ENCODE assay signal across 18 cellular contexts in the genomic region with DNA sequence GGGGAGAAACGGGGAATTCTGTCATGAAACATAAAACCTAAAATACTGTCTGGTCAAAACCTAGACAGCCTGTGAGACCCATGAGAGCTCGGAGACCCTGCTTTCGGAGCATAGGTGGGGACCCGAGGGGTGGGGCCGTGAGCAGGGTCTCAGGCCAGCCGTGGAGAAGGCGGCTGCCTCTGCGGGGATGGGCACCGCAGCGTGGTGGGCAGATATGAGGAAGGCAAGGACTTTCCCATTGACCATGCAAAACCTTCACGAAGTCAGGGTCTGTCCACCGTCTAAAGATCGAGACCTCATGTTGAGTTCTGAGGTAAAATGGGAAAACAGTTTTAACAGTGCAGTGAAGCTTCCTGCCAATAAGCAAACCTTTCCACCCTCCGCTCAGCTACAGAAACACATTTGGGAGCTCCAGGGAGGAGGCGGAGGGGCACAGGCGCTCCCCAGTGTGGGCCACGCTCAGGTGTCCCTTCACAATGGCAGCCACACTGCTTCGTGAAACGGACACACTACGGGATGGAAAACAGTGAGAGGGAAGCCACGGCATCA.
DNase-seq lines count a peak whose midpoint lies in the region; ATAC-seq, FAIRE-seq and TF ChIP-seq lines count a peak whose summit lies in the region.
"Had no signal": no experiment of that assay in that cellular context is flagged by ENCODE, and none has a peak within 500 bp of the region (broad histone marks: within the 10 kb centered on the region; RNA-seq: fewer than 3 reads in every experiment).

No MANE protein-coding gene starts in this region.

- ATAC-seq in aorta (ENCODE audit: low FRiP score): peak; percentile 33
- ATAC-seq in stimulated activated memory B cell treated with anti-CD40 and anti-IgM and Interleukin-4, amounts not matched to agents 10 μg/mL and 1 μg/mL and 100 μg/mL, for 72 hours: no peak
- ATAC-seq: activated CD8-positive, alpha-beta T cell treated with anti-CD3 and anti-CD28 coated beads, Interleukin-2, amount 10 ng/mL, durations not matched to agents 7 days and 5 days; stimulated activated naive CD8-positive, alpha-beta T cell treated with anti-CD3 and anti-CD28 coated beads, Interleukin-15, Interleukin-2, amounts not matched to agents 100 U/mL and 50 U/mL, for 24 hours had no signal

- H4K20me1 ChIP-seq in mammary epithelial cell (ENCODE audit: insufficient read depth, low read length): no peaks in the 10 kb centered on the region

- H3K4me3 ChIP-seq in mammary epithelial cell (replicated peaks in 1 of 3; ENCODE audit: insufficient read depth in 1 of 3, low read depth in 2 of 3, low read length in 3 of 3) (no peak overlapping the region), cardiac muscle cell (no peak overlapping the region), aorta (ENCODE audit: low read length in 2 of 2) (no peak overlapping the region)
- H3K4me3 ChIP-seq: left lung had no signal

- H3K9ac ChIP-seq in mammary epithelial cell (ENCODE audit: insufficient read depth, low read length): no peak overlapping the region
- H3K9ac ChIP-seq: parathyroid adenoma had no signal

- H3K27ac ChIP-seq in mammary epithelial cell (ENCODE audit: insufficient read depth, low read depth, low read length) (no peak overlapping the region), cardiac muscle cell (peak overlapping the region; percentile 83), aorta (ENCODE audit: low read depth in 1 of 2, low read length in 2 of 2) (peak overlapping the region; percentile 54 to 81)
- H3K27ac ChIP-seq: left lung, parathyroid adenoma had no signal

- H3K36me3 Mint-ChIP-seq in osteocyte (ENCODE audit: unreplicated experiment): peaks cover 4% of the 10 kb centered on the region
- no peaks in the 10 kb centered on the region for H3K36me3 Mint-ChIP-seq in stimulated activated memory B cell treated with anti-CD40 and anti-IgM and Interleukin-4, amounts not matched to agents 10 μg/mL and 1 μg/mL and 100 μg/mL, for 72 hours

- intact Hi-C loops in mammary epithelial cell (cut with micrococcal nuclease): no loop called here
- intact Hi-C loops in aorta (cut with DNase I): loop anchor here (5.0 to 10.0 kb wide), 5 partner anchors 35 to 290 kb away; no protein-coding TSS in a partner anchor

- peaks cover 45% of the 10 kb centered on the region for H3K4me1 Mint-ChIP-seq in osteocyte (ENCODE audit: unreplicated experiment)
- peaks cover 31% of the 10 kb centered on the region for H3K4me1 Mint-ChIP-seq in stimulated activated memory B cell treated with anti-CD40 and anti-IgM and Interleukin-4, amounts not matched to agents 10 μg/mL and 1 μg/mL and 100 μg/mL, for 72 hours

- peak overlapping the region; percentile 63 for H2AFZ ChIP-seq in mammary epithelial cell (ENCODE audit: low read depth, low read length)
- H2AFZ ChIP-seq: parathyroid adenoma had no signal

- peak overlapping the region; percentile 45 for H3K4me3 Mint-ChIP-seq in osteocyte (ENCODE audit: unreplicated experiment)
- H3K4me3 Mint-ChIP-seq in stimulated activated memory B cell treated with anti-CD40 and anti-IgM and Interleukin-4, amounts not matched to agents 10 μg/mL and 1 μg/mL and 100 μg/mL, for 72 hours: no peak overlapping the region
- H3K4me3 Mint-ChIP-seq: activated CD8-positive, alpha-beta T cell treated with anti-CD3 and anti-CD28 coated beads, Interleukin-2, amount 10 ng/mL, durations not matched to agents 7 days and 5 days had no signal

- no peaks in the 10 kb centered on the region for H3K79me2 ChIP-seq in mammary epithelial cell (ENCODE audit: insufficient read depth, low read length)
- H3K79me2 ChIP-seq: parathyroid adenoma had no signal

- CTCF ChIA-PET in mammary epithelial cell (lab: Charles Lee; ENCODE audit: low non-redundant PET): no interaction called here

- FAIRE-seq in H54 (lab: Jason Lieb, UNC): no peak

- peaks cover 5% of the 10 kb centered on the region for H3K4me1 ChIP-seq in mammary epithelial cell (ENCODE audit: insufficient read depth, low read length)
- peaks cover 40% of the 10 kb centered on the region for H3K4me1 ChIP-seq in cardiac muscle cell (ENCODE audit: low read depth)
- H3K4me1 ChIP-seq in aorta (ENCODE audit: control insufficient read depth in 1 of 2, insufficient read depth in 2 of 2, low read length in 2 of 2): peaks cover 1 to 6% of the 10 kb centered on the region in 2 donors

- no peak for TF ChIP-seq CTCF in mammary epithelial cell (conservative IDR thresholded peaks at IDR 0.05 in 1 of 2, IDR thresholded peaks at IDR 0.05 in 1 of 2; ENCODE audit: extremely low read depth in 1 of 2, insufficient read depth in 1 of 2, low read depth in 1 of 2, low read length in 2 of 2)
- no peak for TF ChIP-seq CTCF in cardiac muscle cell (IDR thresholded peaks at IDR 0.05; ENCODE audit: low read depth, low read length)
- no peak for TF ChIP-seq CTCF in osteocyte (IDR thresholded peaks at IDR 0.05)

- H3K9me3 ChIP-seq in mammary epithelial cell (replicated peaks; ENCODE audit: insufficient read depth, low read length) (no peaks in the 10 kb centered on the region), cardiac muscle cell (ENCODE audit: low read depth) (no peaks in the 10 kb centered on the region), aorta (ENCODE audit: control insufficient read depth, low read length) (no peaks in the 10 kb centered on the region)
- H3K9me3 ChIP-seq: left lung had no signal

- no peaks in the 10 kb centered on the region for H3K36me3 ChIP-seq in mammary epithelial cell (ENCODE audit: insufficient read depth, low read length)
- peaks cover 10% of the 10 kb centered on the region for H3K36me3 ChIP-seq in cardiac muscle cell
- H3K36me3 ChIP-seq in aorta (ENCODE audit: control insufficient read depth in 1 of 2, insufficient read depth in 2 of 2, low read length in 1 of 2): peaks cover 0 to 2% of the 10 kb centered on the region in 2 donors
- H3K36me3 ChIP-seq: left lung had no signal

- H3K4me2 ChIP-seq in mammary epithelial cell (ENCODE audit: insufficient read depth, low read depth, low read length): no peak overlapping the region

- no peaks in the 10 kb centered on the region for H3K27me3 Mint-ChIP-seq in osteocyte (ENCODE audit: unreplicated experiment)
- H3K27me3 Mint-ChIP-seq in stimulated activated memory B cell treated with anti-CD40 and anti-IgM and Interleukin-4, amounts not matched to agents 10 μg/mL and 1 μg/mL and 100 μg/mL, for 72 hours: peaks cover 27% of the 10 kb centered on the region

- H3K27ac Mint-ChIP-seq in osteocyte (ENCODE audit: unreplicated experiment): peak overlapping the region; percentile 77
- no peak overlapping the region for H3K27ac Mint-ChIP-seq in stimulated activated memory B cell treated with anti-CD40 and anti-IgM and Interleukin-4, amounts not matched to agents 10 μg/mL and 1 μg/mL and 100 μg/mL, for 72 hours
- H3K27ac Mint-ChIP-seq: activated CD8-positive, alpha-beta T cell treated with anti-CD3 and anti-CD28 coated beads, Interleukin-2, amount 10 ng/mL, durations not matched to agents 7 days and 5 days had no signal

- dilution Hi-C loops in mammary epithelial cell (cut with HindIII; ENCODE audit: low sequenced_read_pairs): no loop called here

- no TSS peak for BruUV-seq in mammary epithelial cell (replicated peaks; lab: Mats Ljungman, UMichigan)

- no peaks in the 10 kb centered on the region for H3K9me3 Mint-ChIP-seq in osteocyte (ENCODE audit: unreplicated experiment)
- H3K9me3 Mint-ChIP-seq in stimulated activated memory B cell treated with anti-CD40 and anti-IgM and Interleukin-4, amounts not matched to agents 10 μg/mL and 1 μg/mL and 100 μg/mL, for 72 hours: peaks cover 4% of the 10 kb centered on the region

- H3K27me3 ChIP-seq in mammary epithelial cell (ENCODE audit: insufficient read depth, low read length) (no peaks in the 10 kb centered on the region), cardiac muscle cell (no peaks in the 10 kb centered on the region), aorta (ENCODE audit: control insufficient read depth in 1 of 2, insufficient read depth in 2 of 2, low read length in 1 of 2) (no peaks in the 10 kb centered on the region)
- H3K27me3 ChIP-seq: left lung had no signal

- WGBS in mammary epithelial cell (ENCODE audit: low coverage, missing lambda C conversion rate): 79% methylated on average over 12 of the region's 21 CpGs
- WGBS in aorta, 2 donors: 41 to 54% methylated on average over 21 of the region's 21 CpGs

- DNase-seq in mammary epithelial cell: no peak
- no peak for DNase-seq in cardiac muscle cell (ENCODE audit: low read depth in 1 of 2, low spot score in 1 of 2)
- no peak for DNase-seq in osteocyte (ENCODE audit: extremely low spot score, unreplicated experiment)
- no peak for DNase-seq in aorta
- DNase-seq in H54 (ENCODE audit: insufficient read length, low spot score): no peak
- DNase-seq in SIG-M5 (lab: John Stamatoyannopoulos, UW): no peak
- DNase-seq: activated CD8-positive, alpha-beta T cell treated with anti-CD3 and anti-CD28 coated beads, Interleukin-2, amount 10 ng/mL, durations not matched to agents 7 days and 5 days; activated naive CD4-positive, alpha-beta T cell; COR-L47; effector CD4-positive, alpha-beta T cell; left lung; NCI-H1436; NCI-H526; RPMI8226; stimulated activated CD4-positive, alpha-beta T cell treated with anti-CD3 and anti-CD28 coated beads, Interleukin-2, amount 100 ng/mL, for 48 hours; stimulated activated naive CD8-positive, alpha-beta T cell treated with anti-CD3 and anti-CD28 coated beads, Interleukin-15, Interleukin-2, amounts not matched to agents 100 U/mL and 50 U/mL, for 24 hours had no signal

- no peak for TF ChIP-seq POLR2A in H54 (IDR thresholded peaks at IDR 0.05; ENCODE audit: low read depth, low read length)

- in situ Hi-C loops in mammary epithelial cell (cut with MboI; ENCODE audit: low sequenced_read_pairs in 2 of 2): no loop called here
